In the genomic region with DNA sequence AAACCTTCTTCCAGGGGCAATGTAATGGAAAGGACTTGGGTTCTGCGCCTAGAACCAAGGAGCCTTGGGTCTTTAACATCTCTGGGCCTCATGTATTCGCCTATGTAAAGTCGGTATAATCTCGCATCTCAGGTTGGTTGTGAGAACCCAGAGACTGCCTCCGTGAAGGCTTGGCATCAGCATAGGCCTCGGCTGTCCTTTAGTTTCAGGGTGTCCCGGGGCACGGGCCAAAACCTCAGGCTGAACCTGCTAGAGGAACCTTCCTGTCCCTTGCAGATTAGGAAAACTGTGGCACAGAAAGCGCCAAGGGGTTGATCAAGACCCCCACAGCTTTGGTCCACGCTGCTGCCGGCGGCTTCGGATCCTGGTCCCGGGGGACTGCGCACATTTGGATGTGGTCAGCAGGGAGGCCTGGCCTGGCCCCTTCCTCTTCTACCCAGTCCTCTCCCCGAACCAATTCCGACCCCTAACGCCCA, we compare ENCODE assay signal across 1 cellular context.
TF ChIP-seq lines count a peak whose summit lies in the region.

No MANE protein-coding gene starts in this region.

TF ChIP-seq in HCT116, 20 proteins besides CTCF, POLR2A, EP300 and RAD21 (continued from another document):
- TF ChIP-seq, protein P1, sequence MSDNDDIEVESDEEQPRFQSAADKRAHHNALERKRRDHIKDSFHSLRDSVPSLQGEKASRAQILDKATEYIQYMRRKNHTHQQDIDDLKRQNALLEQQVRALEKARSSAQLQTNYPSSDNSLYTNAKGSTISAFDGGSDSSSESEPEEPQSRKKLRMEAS (IDR thresholded peaks at IDR 0.05): no peak
- TF ChIP-seq, protein P2, sequence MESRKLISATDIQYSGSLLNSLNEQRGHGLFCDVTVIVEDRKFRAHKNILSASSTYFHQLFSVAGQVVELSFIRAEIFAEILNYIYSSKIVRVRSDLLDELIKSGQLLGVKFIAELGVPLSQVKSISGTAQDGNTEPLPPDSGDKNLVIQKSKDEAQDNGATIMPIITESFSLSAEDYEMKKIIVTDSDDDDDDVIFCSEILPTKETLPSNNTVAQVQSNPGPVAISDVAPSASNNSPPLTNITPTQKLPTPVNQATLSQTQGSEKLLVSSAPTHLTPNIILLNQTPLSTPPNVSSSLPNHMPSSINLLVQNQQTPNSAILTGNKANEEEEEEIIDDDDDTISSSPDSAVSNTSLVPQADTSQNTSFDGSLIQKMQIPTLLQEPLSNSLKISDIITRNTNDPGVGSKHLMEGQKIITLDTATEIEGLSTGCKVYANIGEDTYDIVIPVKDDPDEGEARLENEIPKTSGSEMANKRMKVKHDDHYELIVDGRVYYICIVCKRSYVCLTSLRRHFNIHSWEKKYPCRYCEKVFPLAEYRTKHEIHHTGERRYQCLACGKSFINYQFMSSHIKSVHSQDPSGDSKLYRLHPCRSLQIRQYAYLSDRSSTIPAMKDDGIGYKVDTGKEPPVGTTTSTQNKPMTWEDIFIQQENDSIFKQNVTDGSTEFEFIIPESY (IDR thresholded peaks at IDR 0.05; ENCODE audit: extremely low read depth, insufficient replicate concordance, low read length): no peak
- no peak for TF ChIP-seq EZH2phosphoT487 (IDR thresholded peaks at IDR 0.05; ENCODE audit: borderline replicate concordance)
- no peak for TF ChIP-seq SP1 (IDR thresholded peaks at IDR 0.05; ENCODE audit: low read depth)
